Comparison of ENCODE assay signal across 9 cellular contexts in genomic region chr1:32984090-32984828, GRCh38. TPM values are rescaled to one million over a fixed set of nuclear protein-coding genes. Genes with fewer than 3 reads are reported as not detected.
DNase-seq lines count a peak whose midpoint lies in the region; ATAC-seq and TF ChIP-seq lines count a peak whose summit lies in the region.
"Had no signal": no experiment of that assay in that cellular context is flagged by ENCODE, and none has a peak within 500 bp of the region (broad histone marks: within the 10 kb centered on the region; RNA-seq: fewer than 3 reads in every experiment).

No MANE protein-coding gene starts in this region.

- 76 to 84% methylated on average over 5 of the region's 5 CpGs for WGBS in sigmoid colon, 2 donors

- peak; percentile 80 for ATAC-seq in effector memory CD8-positive, alpha-beta T cell (replicated peaks)
- ATAC-seq in HG02571 (IDR thresholded peaks at IDR 0.05; ENCODE audit: unreplicated experiment), result no peak
- no peak for ATAC-seq in foreskin keratinocyte

- H3K36me3 ChIP-seq in sigmoid colon, result no peaks in the 10 kb centered on the region

- DNase-seq in GM13977 (ENCODE audit: low spot score), result peak; percentile 49
- peak in 4 of 5 donors; percentile 19 to 60 (median 48) for DNase-seq in T-helper 1 cell
- peak in 2 of 3 experiments; percentile 49 to 56 for DNase-seq in effector memory CD8-positive, alpha-beta T cell
- no peak for DNase-seq in sigmoid colon
- no peak for DNase-seq in SKM-1 treated with dmso at 0.1 percent for 144 hours (lab: John Stamatoyannopoulos, UW; ENCODE audit: unreplicated experiment)
- DNase-seq in foreskin keratinocyte, result no peak
- DNase-seq: aorta, NCI-H1092 had no signal

- in situ Hi-C loops in GM13977 (cut with MboI; ENCODE audit: low pct_unique_long_range_greater_than_20kb, low sequenced_read_pairs, unreplicated experiment), result no loop called here

- H3K4me3 Mint-ChIP-seq in effector memory CD8-positive, alpha-beta T cell, result peak overlapping the region in 1 of 2 donors; percentile 48

- H3K36me3 Mint-ChIP-seq in effector memory CD8-positive, alpha-beta T cell (ENCODE audit: insufficient read depth), result peaks cover 4% of the 10 kb centered on the region

- no peak for TF ChIP-seq EP300 in sigmoid colon (IDR thresholded peaks at IDR 0.05)

- H3K9me3 Mint-ChIP-seq in effector memory CD8-positive, alpha-beta T cell, result no peaks in the 10 kb centered on the region

- intact Hi-C loops in sigmoid colon (cut with DNase I), result no loop called here

- no peaks in the 10 kb centered on the region for H3K9me3 ChIP-seq in sigmoid colon

- peak overlapping the region in 1 of 2 donors; percentile 95 for H3K27ac Mint-ChIP-seq in effector memory CD8-positive, alpha-beta T cell

- peaks cover 0 to 15% (median 10%) of the 10 kb centered on the region in 4 donors for H3K4me1 ChIP-seq in sigmoid colon
- H3K4me1 ChIP-seq in foreskin keratinocyte, result peaks cover 21% of the 10 kb centered on the region

- no peak for TF ChIP-seq CTCF in GM13977 (IDR thresholded peaks at IDR 0.05; ENCODE audit: extremely low read depth, insufficient read depth, missing control alignments)
- no peak for TF ChIP-seq CTCF in sigmoid colon (IDR thresholded peaks at IDR 0.05)
- no peak for TF ChIP-seq CTCF in foreskin keratinocyte (conservative IDR thresholded peaks at IDR 0.05)

- peaks cover 24 to 27% of the 10 kb centered on the region in 2 donors for H3K4me1 Mint-ChIP-seq in effector memory CD8-positive, alpha-beta T cell (ENCODE audit: low read depth in 2 of 2)

- TF ChIP-seq POLR2A in sigmoid colon (IDR thresholded peaks at IDR 0.05), result no peak

- H3K27me3 Mint-ChIP-seq in effector memory CD8-positive, alpha-beta T cell, result no peaks in the 10 kb centered on the region

- H3K27ac ChIP-seq in sigmoid colon, result peak overlapping the region in 3 of 4 donors; percentile 20 to 43 (median 34)
- H3K27ac ChIP-seq in foreskin keratinocyte, result no peak overlapping the region

- no peak overlapping the region for H3K4me3 ChIP-seq in sigmoid colon

- H3K27me3 ChIP-seq in sigmoid colon (no peaks in the 10 kb centered on the region), foreskin keratinocyte (no peaks in the 10 kb centered on the region)

RNA-seq across cellular contexts. Expression of gene RNF19B, which starts 19.6 kb away (rescaled TPM):
- 10 to 100 TPM; 14.5 to 28.9 (median 21.6) TPM for total RNA-seq in sigmoid colon
- polyA plus RNA-seq in sigmoid colon, result 10 to 100 TPM; 43.2 to 50.7 (median 46.7) TPM
- total RNA-seq in foreskin keratinocyte, result 27.0 and 30.9 TPM in 2 replicates
- polyA plus RNA-seq in foreskin keratinocyte, result 18.2 and 20.7 TPM in 2 replicates

RNA-seq across cellular contexts. Expression of gene AK2, which starts 52.4 kb away (rescaled TPM):
- total RNA-seq in sigmoid colon, result 100 to 1,000 TPM in 2 of 4 donors, 10 to 100 TPM in 2; 79.6 to 190 (median 98.8) TPM
- polyA plus RNA-seq in sigmoid colon, result 100 to 1,000 TPM; 139 to 202 (median 158) TPM
- 177 and 204 TPM in 2 replicates for total RNA-seq in foreskin keratinocyte
- polyA plus RNA-seq in foreskin keratinocyte, result 159 and 195 TPM in 2 replicates

Comparison
In these comparisons a context has a peak if more than half of its experiments do, and no peak if none do; other contexts are left out.
1. DNase-seq: peak in GM13977 (single experiment), T-helper 1 cell (4 of 5) and effector memory CD8-positive, alpha-beta T cell (2 of 3); none in sigmoid colon (single experiment), SKM-1 treated with dmso at 0.1 percent for 144 hours (single experiment) and foreskin keratinocyte (0 of 2).